Comparison of ENCODE assay signal across 1 cellular context in the genomic region with DNA sequence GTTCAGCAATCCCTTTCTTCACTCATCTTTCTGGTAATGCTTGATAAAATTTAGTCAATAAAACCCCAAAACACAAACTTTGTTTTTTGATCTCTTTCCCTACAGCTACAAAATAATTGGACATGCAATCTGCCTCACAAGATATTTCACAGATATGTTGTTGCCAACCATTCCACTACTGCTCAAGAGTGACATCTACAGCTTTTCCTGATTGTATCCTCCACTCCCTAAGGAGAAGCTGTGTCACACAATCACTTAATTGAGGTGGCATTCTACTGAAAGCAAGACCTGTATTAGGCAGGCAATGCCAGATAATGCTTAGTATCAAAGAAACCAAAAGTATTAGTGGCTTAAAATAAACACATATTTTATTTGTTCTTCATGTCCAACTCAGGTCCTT.
TF ChIP-seq lines count a peak whose summit lies in the region.

No MANE protein-coding gene starts in this region.

TF ChIP-seq in H1, 55 proteins besides CTCF, POLR2A, EP300 and RAD21 (continued from another document):
- TF ChIP-seq BCL11A (IDR thresholded peaks at IDR 0.05; ENCODE audit: low read depth in 2 of 2, low read length in 2 of 2), result no peak
